11 cellular contexts compared by ENCODE assay signal in the genomic region with DNA sequence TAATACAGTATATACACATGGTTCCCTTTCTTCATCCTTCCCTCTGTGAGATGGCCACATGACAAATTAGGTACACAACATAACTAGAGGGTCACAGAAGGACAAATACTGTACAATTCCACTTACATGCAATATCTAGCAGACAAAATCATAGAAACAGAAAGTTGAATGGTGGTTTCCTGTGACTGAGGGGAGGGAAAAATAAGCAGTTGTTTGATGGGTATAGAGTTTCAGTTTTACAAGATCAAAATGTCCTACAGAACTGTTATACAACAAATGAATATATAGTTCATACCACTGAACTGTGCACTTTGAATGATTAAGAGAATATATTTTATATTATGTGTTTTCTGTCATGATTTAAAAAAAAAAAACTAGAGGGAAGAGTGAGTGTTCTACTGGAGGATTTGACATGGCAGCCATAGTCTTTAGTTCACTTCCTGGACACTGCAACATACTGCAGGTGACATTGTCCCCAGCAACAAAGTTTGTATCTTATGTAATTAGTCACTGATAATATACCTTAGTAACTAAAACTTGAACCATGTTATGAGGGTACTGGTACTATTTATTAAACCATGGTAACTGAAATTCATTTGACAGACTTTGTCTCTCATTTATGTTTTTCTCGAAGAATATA. TPM values are rescaled to one million over a fixed set of nuclear protein-coding genes. Genes with fewer than 3 reads are reported as not detected.
DNase-seq lines count a peak whose midpoint lies in the region; ATAC-seq lines count a peak whose summit lies in the region.
"Had no signal": no experiment of that assay in that cellular context is flagged by ENCODE, and none has a peak within 500 bp of the region (broad histone marks: within the 10 kb centered on the region; RNA-seq: fewer than 3 reads in every experiment).

No MANE protein-coding gene starts in this region.

- H3K36me3 Mint-ChIP-seq in naive B cell, result peaks cover 0 to 12% of the 10 kb centered on the region in 2 donors

- no peak overlapping the region for H3K18ac ChIP-seq in mesenchymal stem cell (ENCODE audit: low read depth in 1 of 2, low read length in 2 of 2)

- H4K8ac ChIP-seq in mesenchymal stem cell (ENCODE audit: low read length), result no peak overlapping the region

- no peak overlapping the region for H3K9ac ChIP-seq in mesenchymal stem cell (ENCODE audit: low read length)

- no peaks in the 10 kb centered on the region for H3K79me1 ChIP-seq in mesenchymal stem cell (replicated peaks; ENCODE audit: low read length, poor library complexity, severe bottlenecking)

- peaks cover 5 to 17% (median 8%) of the 10 kb centered on the region in 7 donors for H3K9me3 Mint-ChIP-seq in naive B cell

- H3K27ac Mint-ChIP-seq in naive B cell, result no peak overlapping the region

- no peaks in the 10 kb centered on the region for H3K36me3 ChIP-seq in mesenchymal stem cell (ENCODE audit: control insufficient read depth in 1 of 2, insufficient read depth in 2 of 2, low read depth in 1 of 2, low read length in 2 of 2)
- H3K36me3 ChIP-seq: sigmoid colon had no signal

- no peak overlapping the region for H2BK120ac ChIP-seq in mesenchymal stem cell (ENCODE audit: low read depth, low read length)

- peaks cover 0 to 6% (median 0%) of the 10 kb centered on the region in 3 donors for H3K27me3 Mint-ChIP-seq in naive B cell

- H3K27ac ChIP-seq in mesenchymal stem cell (ENCODE audit: low read length, poor library complexity, severe bottlenecking), result no peak overlapping the region
- H3K27ac ChIP-seq: body of pancreas, sigmoid colon had no signal

- H3K9me3 ChIP-seq in mesenchymal stem cell (ENCODE audit: control insufficient read depth, low read length), result no peaks in the 10 kb centered on the region
- H3K9me3 ChIP-seq: body of pancreas, sigmoid colon had no signal

- no CpG with 5 or more reads among the region's 1 CpG for WGBS in mesenchymal stem cell

- H2BK5ac ChIP-seq in mesenchymal stem cell (ENCODE audit: low read depth, low read length, poor library complexity, severe bottlenecking), result no peak overlapping the region

- ATAC-seq in GM19043 (IDR thresholded peaks at IDR 0.05; ENCODE audit: low read depth, unreplicated experiment) (peak; percentile 86), GM21723 (IDR thresholded peaks at IDR 0.05; ENCODE audit: unreplicated experiment) (peak; percentile 88), HG03342 (IDR thresholded peaks at IDR 0.05; ENCODE audit: unreplicated experiment) (peak; percentile 90), naive B cell (ENCODE audit: low read depth in 2 of 2) (peak; percentile 32 to 44), GM19328 (IDR thresholded peaks at IDR 0.05; ENCODE audit: unreplicated experiment) (no peak)
- ATAC-seq: body of pancreas had no signal

- H3K4me1 ChIP-seq in mesenchymal stem cell (ENCODE audit: control insufficient read depth, insufficient read depth, low read depth, low read length), result no peaks in the 10 kb centered on the region
- H3K4me1 ChIP-seq: body of pancreas, sigmoid colon had no signal

- H3K23ac ChIP-seq in mesenchymal stem cell (ENCODE audit: low read length in 2 of 2), result no peak overlapping the region

- no peak overlapping the region for H2AK5ac ChIP-seq in mesenchymal stem cell (ENCODE audit: low read length, severe bottlenecking)

- no peak overlapping the region for H3K4me2 ChIP-seq in mesenchymal stem cell (ENCODE audit: low read length, poor library complexity, severe bottlenecking)

- H3K4me3 Mint-ChIP-seq in naive B cell, result no peak overlapping the region

- H3K4ac ChIP-seq in mesenchymal stem cell (ENCODE audit: low read depth in 1 of 2, low read length in 2 of 2), result no peak overlapping the region

- no peak overlapping the region for H2AFZ ChIP-seq in mesenchymal stem cell (ENCODE audit: low read depth, low read length)

- no peak for DNase-seq in naive B cell
- no peak for DNase-seq in mesenchymal stem cell
- DNase-seq in NCI-H748 treated with DMSO at 0.1 percent for 48 hours (lab: John Stamatoyannopoulos, UW), result no peak
- DNase-seq: activated CD8-positive, alpha-beta memory T cell treated with anti-CD3 and anti-CD28 coated beads for 24 hours; body of pancreas; IMR-90; sigmoid colon had no signal

- H4K91ac ChIP-seq in mesenchymal stem cell (ENCODE audit: low read length), result no peak overlapping the region

- H3K4me1 Mint-ChIP-seq in naive B cell, result peaks cover 0 to 7% (median 2%) of the 10 kb centered on the region in 3 donors

- H2BK15ac ChIP-seq in mesenchymal stem cell (ENCODE audit: low read depth, poor library complexity, severe bottlenecking), result no peak overlapping the region

- no peak overlapping the region for H3K4me3 ChIP-seq in mesenchymal stem cell (ENCODE audit: insufficient read depth in 1 of 2, low read depth in 1 of 2, low read length in 2 of 2)
- H3K4me3 ChIP-seq: body of pancreas, sigmoid colon had no signal

- no peak overlapping the region for H3K14ac ChIP-seq in mesenchymal stem cell (ENCODE audit: low read length in 2 of 2)

- no peaks in the 10 kb centered on the region for H3K27me3 ChIP-seq in mesenchymal stem cell (ENCODE audit: control insufficient read depth in 1 of 2, insufficient read depth in 1 of 2, low read length in 2 of 2)
- H3K27me3 ChIP-seq: body of pancreas, sigmoid colon had no signal

- no peak overlapping the region for H2BK12ac ChIP-seq in mesenchymal stem cell (ENCODE audit: low read length in 2 of 2)

RNA-seq across cellular contexts. Expression of gene CCDC54, which starts 37.2 kb away (rescaled TPM):
- polyA plus RNA-seq in naive B cell (ENCODE audit: low read depth in 6 of 6), result under 1 TPM in 1 of 6 donors, not detected in 5; 0.29 TPM
- polyA plus RNA-seq in mesenchymal stem cell (2013, experiment 1 of 2), result not detected
- polyA plus RNA-seq in mesenchymal stem cell (2013, experiment 2 of 2), result not detected
- polyA plus RNA-seq: IMR-90, sigmoid colon had no signal
